In the genomic region with DNA sequence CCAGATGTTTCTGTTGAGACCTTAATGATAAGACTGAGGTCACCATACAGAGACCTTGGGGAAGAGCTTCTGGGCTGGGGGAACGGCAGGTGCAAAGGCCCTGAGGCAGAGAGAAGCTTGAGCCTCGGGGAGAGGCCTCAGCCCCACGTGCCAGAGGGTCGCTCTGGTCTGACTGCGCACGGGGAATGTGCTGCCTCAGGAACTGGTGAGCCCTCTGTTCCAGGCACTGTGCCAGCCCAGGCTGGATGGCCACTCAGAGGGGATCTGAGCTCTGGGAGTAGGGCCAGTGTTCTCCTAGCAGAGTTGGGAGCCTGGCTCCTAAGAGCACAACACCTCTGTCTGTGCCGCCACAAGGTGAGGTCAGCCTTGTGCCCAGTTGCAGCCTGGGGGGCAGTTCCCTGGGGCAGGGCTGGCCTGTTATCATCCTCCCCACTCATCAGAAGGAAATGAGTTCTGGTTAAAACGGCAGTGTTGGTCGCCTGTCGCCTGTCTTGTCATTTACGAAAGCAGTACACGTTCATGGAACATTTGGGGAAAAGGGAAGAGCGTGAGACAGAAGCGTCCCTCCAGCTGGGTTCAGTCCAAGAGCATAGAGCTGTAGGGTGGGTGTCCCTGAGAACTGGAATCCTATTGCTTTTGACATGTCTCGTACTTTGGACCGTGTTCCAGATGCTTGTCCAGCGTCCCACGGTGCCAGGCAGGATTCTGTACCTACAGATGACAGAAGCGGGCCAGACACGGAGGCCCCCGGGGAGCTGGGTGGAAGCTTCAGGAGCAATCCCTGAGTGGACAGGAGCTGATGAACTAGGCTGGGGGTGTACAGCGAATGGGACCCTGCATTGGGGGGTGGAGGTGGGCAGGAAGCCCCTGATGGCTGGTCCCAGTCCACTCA, we compare ENCODE assay signal across 11 cellular contexts. TPM values are rescaled to one million over a fixed set of nuclear protein-coding genes. Genes with fewer than 3 reads are reported as not detected.
A peak's percentile ranks its signal among the peaks of the same experiment; 100 is the strongest.
DNase-seq lines count a peak whose midpoint lies in the region; ATAC-seq lines count a peak whose summit lies in the region.
"Had no signal": no experiment of that assay in that cellular context is flagged by ENCODE, and none has a peak within 500 bp of the region (broad histone marks: within the 10 kb centered on the region; RNA-seq: fewer than 3 reads in every experiment).

No MANE protein-coding gene starts in this region.

- no peak overlapping the region for H4K12ac ChIP-seq in trophoblast cell (ENCODE audit: low read depth, low read length)

- peak overlapping the region in 2 of 3 donors; percentile 9 to 33 for H3K27ac Mint-ChIP-seq in CD4-positive, CD25-positive, alpha-beta regulatory T cell
- H3K27ac Mint-ChIP-seq: activated T-cell treated with anti-CD3 and anti-CD28 coated beads, Interleukin-2, amount 50 U/mL, for 24 hours had no signal

- no peak overlapping the region for H2AK5ac ChIP-seq in trophoblast cell (ENCODE audit: low read length)

- peaks cover 0 to 29% (median 8%) of the 10 kb centered on the region in 4 donors for H3K4me1 Mint-ChIP-seq in CD4-positive, CD25-positive, alpha-beta regulatory T cell

- H3K4ac ChIP-seq in trophoblast cell (ENCODE audit: low read depth, low read length) = peak overlapping the region; percentile 44

- H3K18ac ChIP-seq in trophoblast cell (ENCODE audit: low read length) = peak overlapping the region; percentile 5

- in situ Hi-C loops in SK-MEL-5 (cut with HindIII; ENCODE audit: low pct_unique_long_range_greater_than_20kb, low sequenced_read_pairs) = no loop called here

- H2BK5ac ChIP-seq in trophoblast cell (ENCODE audit: low read depth, low read length, poor library complexity) = no peak overlapping the region

- H3K27ac ChIP-seq in CD4-positive, CD25-positive, alpha-beta regulatory T cell (ENCODE audit: insufficient read depth, low read length, poor library complexity, severe bottlenecking) = no peak overlapping the region
- H3K27ac ChIP-seq in trophoblast cell (ENCODE audit: low read depth, low read length) = no peak overlapping the region
- H3K27ac ChIP-seq: GM23248 had no signal

- H3K9me3 Mint-ChIP-seq in CD4-positive, CD25-positive, alpha-beta regulatory T cell = no peaks in the 10 kb centered on the region
- H3K9me3 Mint-ChIP-seq: activated T-cell treated with anti-CD3 and anti-CD28 coated beads, Interleukin-2, amount 50 U/mL, for 24 hours; CD8-positive, alpha-beta memory T cell had no signal

- H3K14ac ChIP-seq in trophoblast cell (ENCODE audit: low read length) = no peak overlapping the region

- no peak overlapping the region for H4K8ac ChIP-seq in trophoblast cell (ENCODE audit: low read depth, low read length)

- no peak overlapping the region for H3K4me3 ChIP-seq in CD4-positive, CD25-positive, alpha-beta regulatory T cell (ENCODE audit: low read depth, low read length)
- H3K4me3 ChIP-seq in trophoblast cell (ENCODE audit: low read depth, low read length) = no peak overlapping the region
- H3K4me3 ChIP-seq: GM23248 had no signal

- ATAC-seq in CD4-positive, CD25-positive, alpha-beta regulatory T cell (ENCODE audit: low read depth in 2 of 2) = no peak
- no peak for ATAC-seq in HG03139 (IDR thresholded peaks at IDR 0.05; ENCODE audit: unreplicated experiment)

- H3K23ac ChIP-seq in trophoblast cell (ENCODE audit: low read length) = no peak overlapping the region

- peak overlapping the region in 2 of 4 donors; percentile 61 to 96 for H3K4me3 Mint-ChIP-seq in CD4-positive, CD25-positive, alpha-beta regulatory T cell
- H3K4me3 Mint-ChIP-seq: activated T-cell treated with anti-CD3 and anti-CD28 coated beads, Interleukin-2, amount 50 U/mL, for 24 hours had no signal

- H2BK120ac ChIP-seq in trophoblast cell (ENCODE audit: insufficient read depth, low read length, poor library complexity) = no peak overlapping the region

- H4K91ac ChIP-seq in trophoblast cell (ENCODE audit: low read depth, low read length) = no peak overlapping the region

- no peaks in the 10 kb centered on the region for H3K9me3 ChIP-seq in CD4-positive, CD25-positive, alpha-beta regulatory T cell (ENCODE audit: control insufficient read depth in 2 of 2, low read length in 2 of 2)
- H3K9me3 ChIP-seq in trophoblast cell (ENCODE audit: insufficient read depth, low read depth, low read length) = no peaks in the 10 kb centered on the region

- no peaks in the 10 kb centered on the region for H3K27me3 ChIP-seq in CD4-positive, CD25-positive, alpha-beta regulatory T cell (ENCODE audit: control insufficient read depth, insufficient read depth, low read length)
- H3K27me3 ChIP-seq in trophoblast cell (ENCODE audit: insufficient read depth, low read length) = no peaks in the 10 kb centered on the region

- no peak overlapping the region for H3K9ac ChIP-seq in trophoblast cell (ENCODE audit: low read length)
- H3K9ac ChIP-seq: GM23248 had no signal

- H2BK12ac ChIP-seq in trophoblast cell (ENCODE audit: low read length) = no peak overlapping the region

- H3K4me1 ChIP-seq in CD4-positive, CD25-positive, alpha-beta regulatory T cell (ENCODE audit: control insufficient read depth, insufficient read depth, low read length, poor library complexity, severe bottlenecking) = peaks cover 26% of the 10 kb centered on the region
- H3K4me1 ChIP-seq in trophoblast cell (ENCODE audit: control insufficient read depth in 1 of 2, insufficient read depth in 2 of 2, low read length in 2 of 2) = peaks cover 36 to 49% of the 10 kb centered on the region in 2 experiments

- H3K36me3 ChIP-seq in CD4-positive, CD25-positive, alpha-beta regulatory T cell (ENCODE audit: control insufficient read depth, insufficient read depth, low read length) = no peaks in the 10 kb centered on the region
- H3K36me3 ChIP-seq in trophoblast cell (ENCODE audit: control insufficient read depth in 1 of 2, insufficient read depth in 2 of 2, low read length in 2 of 2) = peaks cover 28 to 32% of the 10 kb centered on the region in 2 experiments

- DNase-seq in CD4-positive, CD25-positive, alpha-beta regulatory T cell = no peak
- DNase-seq in SK-MEL-5 (ENCODE audit: low read depth, low spot score) (peak; percentile 59), glomerular visceral epithelial cell (ENCODE audit: extremely low spot score) (peak; percentile 62), trophoblast cell (peak in 1 of 2 donors; percentile 14), NCI-H748 (lab: John Stamatoyannopoulos, UW; ENCODE audit: unreplicated experiment) (no peak), hippocampal formation (lab: John Stamatoyannopoulos, UW) (no peak)
- DNase-seq in activated CD4-positive, CD25-positive, alpha-beta regulatory T cell (lab: John Stamatoyannopoulos, UW) = no peak
- DNase-seq: activated T-cell treated with anti-CD3 and anti-CD28 coated beads, Interleukin-2, amount 50 U/mL, for 24 hours; CD8-positive, alpha-beta memory T cell; GM23248 had no signal

- H3K27me3 Mint-ChIP-seq in CD4-positive, CD25-positive, alpha-beta regulatory T cell = no peaks in the 10 kb centered on the region
- H3K27me3 Mint-ChIP-seq: activated T-cell treated with anti-CD3 and anti-CD28 coated beads, Interleukin-2, amount 50 U/mL, for 24 hours; CD8-positive, alpha-beta memory T cell had no signal

- no peak overlapping the region for H2AFZ ChIP-seq in trophoblast cell (ENCODE audit: insufficient read depth, low read length, poor library complexity)
- H2AFZ ChIP-seq: GM23248 had no signal

- H3K4me2 ChIP-seq in trophoblast cell (ENCODE audit: low read length) = no peak overlapping the region

- no CpG with 5 or more reads among the region's 22 CpGs for WGBS in trophoblast cell (ENCODE audit: extremely low coverage, insufficient coverage, insufficient read length)

- peaks cover 22% of the 10 kb centered on the region for H3K79me1 ChIP-seq in trophoblast cell (ENCODE audit: low read length)

- H3K79me2 ChIP-seq in trophoblast cell (ENCODE audit: control insufficient read depth, insufficient read depth, low read length, poor library complexity) = peaks cover 38% of the 10 kb centered on the region

- H3K36me3 Mint-ChIP-seq in CD4-positive, CD25-positive, alpha-beta regulatory T cell = no peaks in the 10 kb centered on the region
- H3K36me3 Mint-ChIP-seq: CD8-positive, alpha-beta memory T cell had no signal

RNA-seq across cellular contexts. Expression of a gene that starts 4.3 kb away (rescaled TPM):
- total RNA-seq in CD4-positive, CD25-positive, alpha-beta regulatory T cell = 20.0 TPM
- polyA plus RNA-seq in CD4-positive, CD25-positive, alpha-beta regulatory T cell = 1 to 10 TPM in 3 of 4 donors, under 1 TPM in 1; 0.56 to 1.6 (median 1.2) TPM
- total RNA-seq in SK-MEL-5 (2014; rRNA removed; shearing (Covaris generic)) = 156 and 169 TPM in 2 replicates
- polyA plus RNA-seq in SK-MEL-5 (2015; cell fraction: cytosol; rRNA removed) = 1,380 and 1,624 TPM in 2 replicates
- 735 and 798 TPM in 2 replicates for polyA plus RNA-seq in SK-MEL-5 (2015; cell fraction: nucleus; rRNA removed)
- 117 and 118 TPM in 2 replicates for polyA plus RNA-seq in trophoblast cell (2013)

RNA-seq across cellular contexts. Expression of a gene that starts 51.9 kb away (rescaled TPM):
- 1.8 TPM for total RNA-seq in CD4-positive, CD25-positive, alpha-beta regulatory T cell
- 1 to 10 TPM in 1 of 4 donors, under 1 TPM in 3; 0.43 to 1.4 (median 0.63) TPM for polyA plus RNA-seq in CD4-positive, CD25-positive, alpha-beta regulatory T cell
- 0.53 and 1.8 TPM in 2 replicates for total RNA-seq in SK-MEL-5 (2014; rRNA removed; shearing (Covaris generic))
- polyA plus RNA-seq in SK-MEL-5 (2015; cell fraction: cytosol; rRNA removed) = 0.77 and 1.1 TPM in 2 replicates
- 3.8 and 4.5 TPM in 2 replicates for polyA plus RNA-seq in SK-MEL-5 (2015; cell fraction: nucleus; rRNA removed)
- polyA plus RNA-seq in trophoblast cell (2013) = 0.41 and 0.64 TPM in 2 replicates

Comparison
In these comparisons a context has a peak if more than half of its experiments do, and no peak if none do; other contexts are left out.
1. DNase-seq: peak in SK-MEL-5 (single experiment) and glomerular visceral epithelial cell (single experiment); none in CD4-positive, CD25-positive, alpha-beta regulatory T cell (0 of 3), activated CD4-positive, CD25-positive, alpha-beta regulatory T cell (0 of 4), NCI-H748 (single experiment) and hippocampal formation (0 of 2).